Comparison of ENCODE assay signal across 8 cellular contexts in genomic region chr2:20350753-20351554, GRCh38. TPM values are rescaled to one million over a fixed set of nuclear protein-coding genes. Genes with fewer than 3 reads are reported as not detected.
A peak's percentile ranks its signal among the peaks of the same experiment; 100 is the strongest.
DNase-seq lines count a peak whose midpoint lies in the region; ATAC-seq and TF ChIP-seq lines count a peak whose summit lies in the region.

PUM2 (minus strand) TSS chr2:20350844; CDS start chr2:20327360, 23,484 bp downstream.

- no peaks in the 10 kb centered on the region for H3K36me3 ChIP-seq in upper lobe of left lung

- H3K27ac ChIP-seq in upper lobe of left lung = peak within 1 kb of the TSS; percentile 93 to 99 (median 98)

- H3K4me1 Mint-ChIP-seq in T-helper 1 cell treated with Interleukin-12 subunit alpha and Interleukin-12 subunit beta and Interleukin-4 antibody, amounts not matched to agents 30 μg/mL and 1 μg/mL, for 36 hours (ENCODE audit: low read depth) = peaks cover 29% of the 10 kb centered on the region

- H3K9me3 ChIP-seq in upper lobe of left lung = no peaks in the 10 kb centered on the region

- ATAC-seq in GM18499 (IDR thresholded peaks at IDR 0.05; ENCODE audit: insufficient read depth, unreplicated experiment) (peak; percentile 66), HG02938 (IDR thresholded peaks at IDR 0.05; ENCODE audit: unreplicated experiment) (peak; percentile 77), left cardiac atrium (peak; percentile 98), upper lobe of left lung (ENCODE audit: low FRiP score in 2 of 2) (peak; percentile 98)

- peak within 1 kb of the TSS; percentile 63 to 98 (median 88) for H3K4me3 ChIP-seq in upper lobe of left lung

- DNase-seq in NCI-H1694 treated with DMSO at 0.1 percent for 48 hours (lab: John Stamatoyannopoulos, UW) = peak; percentile 99
- DNase-seq in amniotic stem cell (lab: John Stamatoyannopoulos, UW) = peak; percentile 73
- DNase-seq in left cardiac atrium = peak; percentile 94
- peak; percentile 97 for DNase-seq in posterior vena cava (ENCODE audit: low spot score)
- DNase-seq in upper lobe of left lung = peak; percentile 95 to 99

- H3K9me3 Mint-ChIP-seq in T-helper 1 cell treated with Interleukin-12 subunit alpha and Interleukin-12 subunit beta and Interleukin-4 antibody, amounts not matched to agents 30 μg/mL and 1 μg/mL, for 36 hours = no peaks in the 10 kb centered on the region

- peaks cover 14% of the 10 kb centered on the region for H3K36me3 Mint-ChIP-seq in T-helper 1 cell treated with Interleukin-12 subunit alpha and Interleukin-12 subunit beta and Interleukin-4 antibody, amounts not matched to agents 30 μg/mL and 1 μg/mL, for 36 hours (ENCODE audit: low read depth)

- H3K27ac Mint-ChIP-seq in T-helper 1 cell treated with Interleukin-12 subunit alpha and Interleukin-12 subunit beta and Interleukin-4 antibody, amounts not matched to agents 30 μg/mL and 1 μg/mL, for 36 hours = peak within 1 kb of the TSS; percentile 80

- H3K4me3 Mint-ChIP-seq in T-helper 1 cell treated with Interleukin-12 subunit alpha and Interleukin-12 subunit beta and Interleukin-4 antibody, amounts not matched to agents 30 μg/mL and 1 μg/mL, for 36 hours = peak within 1 kb of the TSS; percentile 81

- peaks cover 39 to 43% (median 41%) of the 10 kb centered on the region in 4 donors for H3K4me1 ChIP-seq in upper lobe of left lung

- H3K27me3 Mint-ChIP-seq in T-helper 1 cell treated with Interleukin-12 subunit alpha and Interleukin-12 subunit beta and Interleukin-4 antibody, amounts not matched to agents 30 μg/mL and 1 μg/mL, for 36 hours (ENCODE audit: low read depth) = no peaks in the 10 kb centered on the region

- 1% methylated on average over 10 to 39 of the region's 70 CpGs for WGBS in upper lobe of left lung, 2 donors

- no peaks in the 10 kb centered on the region for H3K27me3 ChIP-seq in upper lobe of left lung

- intact Hi-C loops in left cardiac atrium (cut with DNase I) (no loop called here), posterior vena cava (cut with DNase I) (no loop called here)

- TF ChIP-seq POLR2A in upper lobe of left lung (IDR thresholded peaks at IDR 0.05) = peak in 3 of 4 donors; percentile 85 to 92 (median 88)

- peak in 4 of 6 experiments; percentile 12 to 51 (median 34) for TF ChIP-seq CTCF in upper lobe of left lung (IDR thresholded peaks at IDR 0.05)

- peak in 1 of 4 donors; percentile 67 for TF ChIP-seq EP300 in upper lobe of left lung (IDR thresholded peaks at IDR 0.05)

RNA-seq across cellular contexts. Expression of gene PUM2, which starts in this region (rescaled TPM):
- total RNA-seq in left cardiac atrium (10 to 100 TPM; 70.3 to 73.0 TPM), posterior vena cava (10 to 100 TPM; 69.2 to 81.8 TPM), upper lobe of left lung (100 to 1,000 TPM in 1 of 6 donors, 10 to 100 TPM in 5; 33.1 to 114 (median 86.6) TPM)

Comparison
In these comparisons a context has a peak if more than half of its experiments do, and no peak if none do; other contexts are left out.
1. Peak in every context shown above with its lines: DNase-seq, ATAC-seq, H3K4me3 ChIP-seq and H3K27ac ChIP-seq.